In the genomic region with DNA sequence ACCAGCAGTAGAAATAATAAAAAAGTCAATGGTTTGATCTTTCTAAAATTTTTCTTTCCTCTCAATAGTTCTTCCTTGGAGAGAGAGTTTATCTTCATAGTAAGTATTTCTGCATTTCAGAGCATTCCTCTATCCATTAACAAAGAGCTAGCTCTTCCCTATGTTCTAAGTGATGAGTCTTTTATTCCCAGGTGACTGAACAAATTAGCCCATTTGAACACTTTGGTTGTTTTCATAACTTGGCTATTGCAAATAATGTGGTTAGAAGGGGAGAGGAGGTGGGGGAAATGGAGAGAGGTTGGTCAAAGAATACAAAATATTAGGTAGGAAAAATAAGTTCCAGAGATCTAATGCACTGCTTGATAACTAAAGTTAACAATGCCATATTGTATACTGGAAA, we compare ENCODE assay signal across 1 cellular context.
TF ChIP-seq lines count a peak whose summit lies in the region.

No MANE protein-coding gene starts in this region.

TF ChIP-seq in GM23338, 12 proteins besides CTCF, POLR2A, EP300 and RAD21 (continued from another document):
- TF ChIP-seq, protein P1, sequence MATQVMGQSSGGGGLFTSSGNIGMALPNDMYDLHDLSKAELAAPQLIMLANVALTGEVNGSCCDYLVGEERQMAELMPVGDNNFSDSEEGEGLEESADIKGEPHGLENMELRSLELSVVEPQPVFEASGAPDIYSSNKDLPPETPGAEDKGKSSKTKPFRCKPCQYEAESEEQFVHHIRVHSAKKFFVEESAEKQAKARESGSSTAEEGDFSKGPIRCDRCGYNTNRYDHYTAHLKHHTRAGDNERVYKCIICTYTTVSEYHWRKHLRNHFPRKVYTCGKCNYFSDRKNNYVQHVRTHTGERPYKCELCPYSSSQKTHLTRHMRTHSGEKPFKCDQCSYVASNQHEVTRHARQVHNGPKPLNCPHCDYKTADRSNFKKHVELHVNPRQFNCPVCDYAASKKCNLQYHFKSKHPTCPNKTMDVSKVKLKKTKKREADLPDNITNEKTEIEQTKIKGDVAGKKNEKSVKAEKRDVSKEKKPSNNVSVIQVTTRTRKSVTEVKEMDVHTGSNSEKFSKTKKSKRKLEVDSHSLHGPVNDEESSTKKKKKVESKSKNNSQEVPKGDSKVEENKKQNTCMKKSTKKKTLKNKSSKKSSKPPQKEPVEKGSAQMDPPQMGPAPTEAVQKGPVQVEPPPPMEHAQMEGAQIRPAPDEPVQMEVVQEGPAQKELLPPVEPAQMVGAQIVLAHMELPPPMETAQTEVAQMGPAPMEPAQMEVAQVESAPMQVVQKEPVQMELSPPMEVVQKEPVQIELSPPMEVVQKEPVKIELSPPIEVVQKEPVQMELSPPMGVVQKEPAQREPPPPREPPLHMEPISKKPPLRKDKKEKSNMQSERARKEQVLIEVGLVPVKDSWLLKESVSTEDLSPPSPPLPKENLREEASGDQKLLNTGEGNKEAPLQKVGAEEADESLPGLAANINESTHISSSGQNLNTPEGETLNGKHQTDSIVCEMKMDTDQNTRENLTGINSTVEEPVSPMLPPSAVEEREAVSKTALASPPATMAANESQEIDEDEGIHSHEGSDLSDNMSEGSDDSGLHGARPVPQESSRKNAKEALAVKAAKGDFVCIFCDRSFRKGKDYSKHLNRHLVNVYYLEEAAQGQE (IDR thresholded peaks at IDR 0.05; ENCODE audit: unreplicated experiment) = no peak
- TF ChIP-seq CREB1 (CRISPR knock-in tag; IDR thresholded peaks at IDR 0.05; ENCODE audit: low read depth) = no peak
- TF ChIP-seq, protein P2, sequence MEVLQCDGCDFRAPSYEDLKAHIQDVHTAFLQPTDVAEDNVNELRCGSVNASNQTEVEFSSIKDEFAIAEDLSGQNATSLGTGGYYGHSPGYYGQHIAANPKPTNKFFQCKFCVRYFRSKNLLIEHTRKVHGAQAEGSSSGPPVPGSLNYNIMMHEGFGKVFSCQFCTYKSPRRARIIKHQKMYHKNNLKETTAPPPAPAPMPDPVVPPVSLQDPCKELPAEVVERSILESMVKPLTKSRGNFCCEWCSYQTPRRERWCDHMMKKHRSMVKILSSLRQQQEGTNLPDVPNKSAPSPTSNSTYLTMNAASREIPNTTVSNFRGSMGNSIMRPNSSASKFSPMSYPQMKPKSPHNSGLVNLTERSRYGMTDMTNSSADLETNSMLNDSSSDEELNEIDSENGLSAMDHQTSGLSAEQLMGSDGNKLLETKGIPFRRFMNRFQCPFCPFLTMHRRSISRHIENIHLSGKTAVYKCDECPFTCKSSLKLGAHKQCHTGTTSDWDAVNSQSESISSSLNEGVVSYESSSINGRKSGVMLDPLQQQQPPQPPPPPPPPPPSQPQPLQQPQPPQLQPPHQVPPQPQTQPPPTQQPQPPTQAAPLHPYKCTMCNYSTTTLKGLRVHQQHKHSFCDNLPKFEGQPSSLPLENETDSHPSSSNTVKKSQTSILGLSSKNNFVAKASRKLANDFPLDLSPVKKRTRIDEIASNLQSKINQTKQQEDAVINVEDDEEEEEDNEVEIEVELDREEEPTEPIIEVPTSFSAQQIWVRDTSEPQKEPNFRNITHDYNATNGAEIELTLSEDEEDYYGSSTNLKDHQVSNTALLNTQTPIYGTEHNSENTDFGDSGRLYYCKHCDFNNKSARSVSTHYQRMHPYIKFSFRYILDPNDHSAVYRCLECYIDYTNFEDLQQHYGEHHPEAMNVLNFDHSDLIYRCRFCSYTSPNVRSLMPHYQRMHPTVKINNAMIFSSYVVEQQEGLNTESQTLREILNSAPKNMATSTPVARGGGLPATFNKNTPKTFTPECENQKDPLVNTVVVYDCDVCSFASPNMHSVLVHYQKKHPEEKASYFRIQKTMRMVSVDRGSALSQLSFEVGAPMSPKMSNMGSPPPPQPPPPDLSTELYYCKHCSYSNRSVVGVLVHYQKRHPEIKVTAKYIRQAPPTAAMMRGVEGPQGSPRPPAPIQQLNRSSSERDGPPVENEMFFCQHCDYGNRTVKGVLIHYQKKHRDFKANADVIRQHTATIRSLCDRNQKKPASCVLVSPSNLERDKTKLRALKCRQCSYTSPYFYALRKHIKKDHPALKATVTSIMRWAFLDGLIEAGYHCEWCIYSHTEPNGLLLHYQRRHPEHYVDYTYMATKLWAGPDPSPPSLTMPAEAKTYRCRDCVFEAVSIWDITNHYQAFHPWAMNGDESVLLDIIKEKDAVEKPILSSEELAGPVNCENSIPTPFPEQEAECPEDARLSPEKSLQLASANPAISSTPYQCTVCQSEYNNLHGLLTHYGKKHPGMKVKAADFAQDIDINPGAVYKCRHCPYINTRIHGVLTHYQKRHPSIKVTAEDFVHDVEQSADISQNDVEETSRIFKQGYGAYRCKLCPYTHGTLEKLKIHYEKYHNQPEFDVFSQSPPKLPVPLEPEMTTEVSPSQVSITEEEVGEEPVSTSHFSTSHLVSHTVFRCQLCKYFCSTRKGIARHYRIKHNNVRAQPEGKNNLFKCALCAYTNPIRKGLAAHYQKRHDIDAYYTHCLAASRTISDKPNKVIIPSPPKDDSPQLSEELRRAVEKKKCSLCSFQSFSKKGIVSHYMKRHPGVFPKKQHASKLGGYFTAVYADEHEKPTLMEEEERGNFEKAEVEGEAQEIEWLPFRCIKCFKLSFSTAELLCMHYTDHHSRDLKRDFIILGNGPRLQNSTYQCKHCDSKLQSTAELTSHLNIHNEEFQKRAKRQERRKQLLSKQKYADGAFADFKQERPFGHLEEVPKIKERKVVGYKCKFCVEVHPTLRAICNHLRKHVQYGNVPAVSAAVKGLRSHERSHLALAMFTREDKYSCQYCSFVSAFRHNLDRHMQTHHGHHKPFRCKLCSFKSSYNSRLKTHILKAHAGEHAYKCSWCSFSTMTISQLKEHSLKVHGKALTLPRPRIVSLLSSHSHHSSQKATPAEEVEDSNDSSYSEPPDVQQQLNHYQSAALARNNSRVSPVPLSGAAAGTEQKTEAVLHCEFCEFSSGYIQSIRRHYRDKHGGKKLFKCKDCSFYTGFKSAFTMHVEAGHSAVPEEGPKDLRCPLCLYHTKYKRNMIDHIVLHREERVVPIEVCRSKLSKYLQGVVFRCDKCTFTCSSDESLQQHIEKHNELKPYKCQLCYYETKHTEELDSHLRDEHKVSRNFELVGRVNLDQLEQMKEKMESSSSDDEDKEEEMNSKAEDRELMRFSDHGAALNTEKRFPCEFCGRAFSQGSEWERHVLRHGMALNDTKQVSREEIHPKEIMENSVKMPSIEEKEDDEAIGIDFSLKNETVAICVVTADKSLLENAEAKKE (CRISPR knock-in tag; IDR thresholded peaks at IDR 0.05) = no peak
- TF ChIP-seq POLR2AphosphoS5 (IDR thresholded peaks at IDR 0.05; ENCODE audit: low read depth) = no peak
- no peak for TF ChIP-seq EZH2phosphoT487 (IDR thresholded peaks at IDR 0.05; ENCODE audit: unreplicated experiment)
- TF ChIP-seq ZNF114 (CRISPR knock-in tag; IDR thresholded peaks at IDR 0.05) = no peak
- TF ChIP-seq, protein P3, sequence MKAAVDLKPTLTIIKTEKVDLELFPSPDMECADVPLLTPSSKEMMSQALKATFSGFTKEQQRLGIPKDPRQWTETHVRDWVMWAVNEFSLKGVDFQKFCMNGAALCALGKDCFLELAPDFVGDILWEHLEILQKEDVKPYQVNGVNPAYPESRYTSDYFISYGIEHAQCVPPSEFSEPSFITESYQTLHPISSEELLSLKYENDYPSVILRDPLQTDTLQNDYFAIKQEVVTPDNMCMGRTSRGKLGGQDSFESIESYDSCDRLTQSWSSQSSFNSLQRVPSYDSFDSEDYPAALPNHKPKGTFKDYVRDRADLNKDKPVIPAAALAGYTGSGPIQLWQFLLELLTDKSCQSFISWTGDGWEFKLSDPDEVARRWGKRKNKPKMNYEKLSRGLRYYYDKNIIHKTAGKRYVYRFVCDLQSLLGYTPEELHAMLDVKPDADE (IDR thresholded peaks at IDR 0.05) = no peak
- TF ChIP-seq NANOG (IDR thresholded peaks at IDR 0.05; ENCODE audit: borderline replicate concordance) = no peak
